ENCODE assay signal across 24 cellular contexts in genomic region chr20:38166707-38167233, GRCh38. TPM values are rescaled to one million over a fixed set of nuclear protein-coding genes. Genes with fewer than 3 reads are reported as not detected.
DNase-seq lines count a peak whose midpoint lies in the region; ATAC-seq, FAIRE-seq and TF ChIP-seq lines count a peak whose summit lies in the region.
"Had no signal": no experiment of that assay in that cellular context is flagged by ENCODE, and none has a peak within 500 bp of the region (broad histone marks: within the 10 kb centered on the region; RNA-seq: fewer than 3 reads in every experiment).

No MANE protein-coding gene starts in this region.

- ATAC-seq in heart left ventricle, result no peak
- ATAC-seq: T-cell had no signal

- H3K36me3 ChIP-seq in right atrium auricular region, result peaks cover 1% of the 10 kb centered on the region
- peaks cover 0 to 3% (median 0%) of the 10 kb centered on the region in 9 donors for H3K36me3 ChIP-seq in heart left ventricle
- no peaks in the 10 kb centered on the region for H3K36me3 ChIP-seq in uterus
- H3K36me3 ChIP-seq: BLaER1 treated with 17β-estradiol and CSF1 and Interleukin-3, amounts not matched to agents 10 nM and 100 nM; thyroid gland had no signal

- H3K4me1 Mint-ChIP-seq in osteocyte (ENCODE audit: unreplicated experiment), result peaks cover 60% of the 10 kb centered on the region

- peaks cover 0 to 68% of the 10 kb centered on the region in 2 donors for H3K4me1 ChIP-seq in right atrium auricular region
- H3K4me1 ChIP-seq in heart left ventricle, result peaks cover 0 to 81% (median 41%) of the 10 kb centered on the region in 12 donors
- H3K4me1 ChIP-seq in uterus, result peaks cover 0 to 4% of the 10 kb centered on the region in 2 donors

- H3K9me3 Mint-ChIP-seq in osteocyte (ENCODE audit: unreplicated experiment), result no peaks in the 10 kb centered on the region
- H3K9me3 Mint-ChIP-seq: activated naive CD4-positive, alpha-beta T cell treated with anti-CD3 and anti-CD28 coated beads, Interleukin-2, amount 50 U/mL, for 24 hours; T-cell had no signal

- H3K27me3 ChIP-seq in right atrium auricular region, result no peaks in the 10 kb centered on the region
- no peaks in the 10 kb centered on the region for H3K27me3 ChIP-seq in heart left ventricle
- no peaks in the 10 kb centered on the region for H3K27me3 ChIP-seq in uterus
- H3K27me3 ChIP-seq: MG63, thyroid gland had no signal

- no peaks in the 10 kb centered on the region for H3K36me3 Mint-ChIP-seq in osteocyte (ENCODE audit: unreplicated experiment)
- H3K36me3 Mint-ChIP-seq: activated naive CD4-positive, alpha-beta T cell treated with anti-CD3 and anti-CD28 coated beads, Interleukin-2, amount 50 U/mL, for 24 hours; T-cell had no signal

- H3K4me3 ChIP-seq in right atrium auricular region (no peak overlapping the region), heart left ventricle (no peak overlapping the region), uterus (no peak overlapping the region)
- H3K4me3 ChIP-seq: BLaER1 treated with 17β-estradiol and CSF1 and Interleukin-3, amounts not matched to agents 10 nM and 100 nM; MG63; thyroid gland had no signal

- TF ChIP-seq POLR2A in heart left ventricle (IDR thresholded peaks at IDR 0.05) (no peak), uterus (IDR thresholded peaks at IDR 0.05) (no peak)

- H3K4me3 Mint-ChIP-seq in osteocyte (ENCODE audit: unreplicated experiment), result no peak overlapping the region
- H3K4me3 Mint-ChIP-seq: activated naive CD4-positive, alpha-beta T cell treated with anti-CD3 and anti-CD28 coated beads, Interleukin-2, amount 50 U/mL, for 24 hours; T-cell had no signal

- no peaks in the 10 kb centered on the region for H3K27me3 Mint-ChIP-seq in osteocyte (ENCODE audit: unreplicated experiment)

- 76 to 82% (median 78%) methylated on average over 11 of the region's 11 CpGs for WGBS in heart left ventricle, 4 donors

- DNase-seq in right atrium auricular region (ENCODE audit: low spot score) (no peak), heart left ventricle (no peak), epithelial cell of prostate (ENCODE audit: low read depth, low spot score) (no peak), osteocyte (ENCODE audit: extremely low spot score, unreplicated experiment) (no peak), uterus (no peak), urothelium cell line (ENCODE audit: low spot score) (no peak), substantia nigra (lab: John Stamatoyannopoulos, UW) (no peak), medulla oblongata (ENCODE audit: extremely low spot score) (no peak)
- DNase-seq: 8988T; cerebellar nuclear complex; DMS 273 treated with DMSO at 0.1 percent for 48 hours; effector memory CD4-positive, alpha-beta T cell; head of caudate nucleus; MG63; NCI-H1436 treated with DMSO at 0.1 percent for 48 hours; NCI-H524 treated with DMSO at 0.1 percent for 48 hours; nucleus accumbens; Right ventricle myocardium superior; T-cell; thyroid gland had no signal

- FAIRE-seq in urothelium cell line (lab: Jason Lieb, UNC), result no peak
- FAIRE-seq: astrocyte had no signal

- peak overlapping the region; percentile 86 for H3K27ac Mint-ChIP-seq in osteocyte (ENCODE audit: unreplicated experiment)
- H3K27ac Mint-ChIP-seq: activated naive CD4-positive, alpha-beta T cell treated with anti-CD3 and anti-CD28 coated beads, Interleukin-2, amount 50 U/mL, for 24 hours; T-cell had no signal

- H3K9me3 ChIP-seq in right atrium auricular region (no peaks in the 10 kb centered on the region), heart left ventricle (no peaks in the 10 kb centered on the region), uterus (no peaks in the 10 kb centered on the region)
- H3K9me3 ChIP-seq: BLaER1 treated with 17β-estradiol and CSF1 and Interleukin-3, amounts not matched to agents 10 nM and 100 nM; MG63; thyroid gland had no signal

- peak overlapping the region; percentile 18 to 68 for H3K27ac ChIP-seq in right atrium auricular region
- H3K27ac ChIP-seq in heart left ventricle, result peak overlapping the region in 4 of 12 donors; percentile 2 to 89 (median 36)
- H3K27ac ChIP-seq in epithelial cell of prostate, result peak overlapping the region; percentile 82
- peak overlapping the region; percentile 89 to 90 for H3K27ac ChIP-seq in uterus
- no peak overlapping the region for H3K27ac ChIP-seq in substantia nigra (ENCODE audit: low read depth, low read length, poor library complexity, severe bottlenecking)
- H3K27ac ChIP-seq: thyroid gland had no signal

- no peak for TF ChIP-seq CTCF in right atrium auricular region (IDR thresholded peaks at IDR 0.05)
- TF ChIP-seq CTCF in heart left ventricle (IDR thresholded peaks at IDR 0.05), result no peak
- no peak for TF ChIP-seq CTCF in osteocyte (IDR thresholded peaks at IDR 0.05)
- TF ChIP-seq CTCF in uterus (IDR thresholded peaks at IDR 0.05), result no peak

- intact Hi-C loops in heart left ventricle (cut with DNase I), result loop anchor here in 7 of 10 donors (2.0 to 10.0 kb wide), 8 partner anchors 51 to 110 kb away; no protein-coding TSS in a partner anchor
- intact Hi-C loops in uterus (cut with DNase I; ENCODE audit: low total_unique reads), result loop anchor here (5.0 kb wide), 1 partner anchor 94 kb away; no protein-coding TSS in a partner anchor

RNA-seq across cellular contexts. Expression of gene TGM2, which starts 1.7 kb away (rescaled TPM):
- 1,000 to 10,000 TPM in 1 of 2 donors, 100 to 1,000 TPM in 1; 680 to 1,303 TPM for total RNA-seq in right atrium auricular region
- total RNA-seq in heart left ventricle, result 1,000 to 10,000 TPM in 1 of 9 donors, 100 to 1,000 TPM in 8; 271 to 1,146 (median 567) TPM
- 100 to 1,000 TPM; 211 to 972 TPM for polyA plus RNA-seq in heart left ventricle
- total RNA-seq in osteocyte, result 29.2 and 32.7 TPM in 2 replicates
- total RNA-seq in uterus, result 100 to 1,000 TPM; 136 to 639 (median 209) TPM
- total RNA-seq: activated CD8-positive, alpha-beta memory T cell treated with anti-CD3 and anti-CD28 coated beads for 36 hours had no signal
